Comparison of ENCODE assay signal across 8 cellular contexts in the genomic region with DNA sequence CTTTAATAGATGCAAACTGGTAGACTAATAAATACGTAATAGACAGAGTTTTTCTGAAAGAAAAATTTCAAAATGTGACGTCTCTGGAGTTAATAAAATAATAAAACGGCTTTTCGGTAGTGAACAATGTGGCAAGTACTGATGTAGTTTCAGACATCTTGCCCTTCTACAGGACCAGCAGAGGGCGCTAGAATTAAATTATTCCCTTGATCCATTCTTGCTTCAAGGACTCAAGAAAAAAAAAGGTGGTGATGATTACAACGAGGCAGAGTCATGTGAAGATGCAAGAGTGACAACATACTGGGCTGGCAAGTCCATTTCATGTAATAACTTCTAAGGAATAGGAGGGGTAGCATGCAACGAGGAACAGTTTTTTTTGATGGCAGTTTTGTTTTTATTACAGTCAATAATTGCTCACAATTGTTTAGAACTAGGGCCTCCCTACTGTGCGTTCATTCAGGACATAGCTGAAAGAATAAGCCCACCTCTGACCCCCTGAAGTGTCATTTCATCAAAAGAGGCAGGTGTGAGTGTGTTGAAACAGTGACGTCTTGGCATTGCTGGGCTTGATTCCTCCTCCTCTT.
DNase-seq lines count a peak whose midpoint lies in the region; ATAC-seq, FAIRE-seq and TF ChIP-seq lines count a peak whose summit lies in the region.

No MANE protein-coding gene starts in this region.

- FAIRE-seq in GM18507 (lab: Jason Lieb, UNC): peak; percentile 58

- TF ChIP-seq CTCF in omental fat pad (IDR thresholded peaks at IDR 0.05): no peak

- ATAC-seq in omental fat pad (ENCODE audit: low FRiP score) (peak; percentile 62), HG03095 (IDR thresholded peaks at IDR 0.05; ENCODE audit: unreplicated experiment) (no peak)

- peak; percentile 60 for DNase-seq in AG20443 (ENCODE audit: low spot score)
- DNase-seq in GM18507 (ENCODE audit: extremely low spot score, insufficient read length, low read depth): no peak
- peak; percentile 91 for DNase-seq in NCI-H2029 (lab: John Stamatoyannopoulos, UW)
- peak; percentile 74 for DNase-seq in SW480 (ENCODE audit: low spot score)
- DNase-seq in foreskin melanocyte: peak; percentile 68
- no peak for DNase-seq in omental fat pad (ENCODE audit: low spot score)
- DNase-seq in T-helper 9 cell: no peak

Comparison
In these comparisons a context has a peak if more than half of its experiments do, and no peak if none do; other contexts are left out.
1. DNase-seq: peak in AG20443 (single experiment), NCI-H2029 (single experiment), SW480 (single experiment) and foreskin melanocyte (single experiment); none in GM18507 (single experiment), omental fat pad (single experiment) and T-helper 9 cell (single experiment).